In genomic region chr1:41784516-41785279, GRCh38 we compare ENCODE assay signal across 15 cellular contexts.
DNase-seq lines count a peak whose midpoint lies in the region; ATAC-seq and TF ChIP-seq lines count a peak whose summit lies in the region.
"Had no signal": no experiment of that assay in that cellular context is flagged by ENCODE, and none has a peak within 500 bp of the region (broad histone marks: within the 10 kb centered on the region; RNA-seq: fewer than 3 reads in every experiment).

No MANE protein-coding gene starts in this region.

- TF ChIP-seq RAD21 in HCT116 (IDR thresholded peaks at IDR 0.05; ENCODE audit: low read depth) (peak; percentile 17; the same call in 1 of the 2 replicates), SK-N-SH (IDR thresholded peaks at IDR 0.05; ENCODE audit: low read length) (no peak)

- TF ChIP-seq POLR2A in HCT116 (IDR thresholded peaks at IDR 0.05; ENCODE audit: borderline replicate concordance, extremely low read depth, insufficient read depth, insufficient read length) (no peak), vagina (IDR thresholded peaks at IDR 0.05) (no peak)

- no peak overlapping the region for H3K18ac ChIP-seq in trophoblast cell (ENCODE audit: low read length)

- no TSS peak for BruUV-seq in HCT116 (replicated peaks; lab: Mats Ljungman, UMichigan)

- H2AFZ ChIP-seq in HCT116 (ENCODE audit: low read depth, low read length, poor library complexity, severe bottlenecking) (no peak overlapping the region), trophoblast cell (ENCODE audit: insufficient read depth, low read length, poor library complexity) (no peak overlapping the region), SK-N-SH (ENCODE audit: low read depth) (no peak overlapping the region)

- H3K9me2 ChIP-seq in HCT116 (ENCODE audit: insufficient read depth) (no peaks in the 10 kb centered on the region), SK-N-SH (no peaks in the 10 kb centered on the region)

- H4K12ac ChIP-seq in trophoblast cell (ENCODE audit: low read depth, low read length): no peak overlapping the region

- no peaks in the 10 kb centered on the region for H3K79me1 ChIP-seq in trophoblast cell (ENCODE audit: low read length)

- intact Hi-C loops in HCT116 (cut with micrococcal nuclease): no loop called here
- intact Hi-C loops in vagina (cut with DNase I): no loop called here

- H4K91ac ChIP-seq in trophoblast cell (ENCODE audit: low read depth, low read length): no peak overlapping the region

- H3K4me3 ChIP-seq in BJ (ENCODE audit: low read depth, low read length) (no peak overlapping the region), HCT116 (replicated peaks in 1 of 2; ENCODE audit: low read depth in 1 of 2, low read length in 2 of 2) (no peak overlapping the region), trophoblast cell (ENCODE audit: low read depth, low read length) (no peak overlapping the region), SK-N-SH (ENCODE audit: low read depth in 2 of 2, low read length in 1 of 2) (no peak overlapping the region), vagina (no peak overlapping the region)

- no peak overlapping the region for H3K9ac ChIP-seq in HCT116 (ENCODE audit: low read length)
- no peak overlapping the region for H3K9ac ChIP-seq in trophoblast cell (ENCODE audit: low read length)
- H3K9ac ChIP-seq in SK-N-SH: no peak overlapping the region

- no CpG with 5 or more reads among the region's 3 CpGs for WGBS in trophoblast cell (ENCODE audit: extremely low coverage, insufficient coverage, insufficient read length)
- WGBS in SK-N-SH (ENCODE audit: low lambda C conversion rate): 87% methylated on average over 3 of the region's 3 CpGs

- H3K4me1 ChIP-seq in HCT116 (ENCODE audit: control insufficient read depth in 1 of 2, insufficient read depth in 2 of 2, low read length in 2 of 2): peaks cover 16% of the 10 kb centered on the region in 2 experiments
- H3K4me1 ChIP-seq in trophoblast cell (ENCODE audit: control insufficient read depth in 1 of 2, insufficient read depth in 2 of 2, low read length in 2 of 2): no peaks in the 10 kb centered on the region
- peaks cover 0 to 14% of the 10 kb centered on the region in 2 experiments; a peak in 2 of 4 replicates for H3K4me1 ChIP-seq in SK-N-SH (ENCODE audit: control insufficient read depth in 1 of 2, insufficient read depth in 2 of 2, low read depth in 1 of 2, low read length in 1 of 2)
- peaks cover 28% of the 10 kb centered on the region for H3K4me1 ChIP-seq in vagina
- H3K4me1 ChIP-seq: BE2C had no signal

- H3K14ac ChIP-seq in trophoblast cell (ENCODE audit: low read length): no peak overlapping the region

- DNase-seq in BJ (ENCODE audit: low read depth) (peak; percentile 37), HCT116 (ENCODE audit: low read depth, low spot score) (no peak), SKM-1 (lab: John Stamatoyannopoulos, UW; ENCODE audit: unreplicated experiment) (peak; percentile 36), fibroblast of gingiva (ENCODE audit: low read depth) (peak; percentile 65), hippocampal formation (lab: John Stamatoyannopoulos, UW) (no peak), trophoblast cell (no peak), SK-N-SH (no peak), vagina (ENCODE audit: extremely low spot score in 2 of 2) (no peak)
- DNase-seq: BE2C; central memory CD4-positive, alpha-beta T cell; DMS53; foreskin keratinocyte; immature natural killer cell; NCI-H1694 treated with DMSO at 0.1 percent for 48 hours; NCI-H446 treated with DMSO at 0.1 percent for 48 hours had no signal

- H2BK5ac ChIP-seq in trophoblast cell (ENCODE audit: low read depth, low read length, poor library complexity): no peak overlapping the region

- peaks cover 12% of the 10 kb centered on the region for H3F3A ChIP-seq in SK-N-SH (replicated peaks; ENCODE audit: insufficient read depth)

- no peak overlapping the region for H3K23ac ChIP-seq in trophoblast cell (ENCODE audit: low read length)

- H2BK12ac ChIP-seq in trophoblast cell (ENCODE audit: low read length): no peak overlapping the region

- no peak for TF ChIP-seq EP300 in SK-N-SH (IDR thresholded peaks at IDR 0.05; ENCODE audit: borderline replicate concordance in 1 of 2, low read depth in 1 of 2, low read length in 1 of 2)

- no peak overlapping the region for H3K4me2 ChIP-seq in HCT116 (ENCODE audit: low read length)
- no peak overlapping the region for H3K4me2 ChIP-seq in trophoblast cell (ENCODE audit: low read length)
- no peak overlapping the region for H3K4me2 ChIP-seq in SK-N-SH

- RAD21 ChIA-PET in HCT116 (lab: Charles Lee; ENCODE audit: low non-redundant PET in 1 of 2, low total read pairs in 2 of 2, uncharacterized antibody in 2 of 2, unreplicated experiment in 2 of 2): interaction anchor here in 1 of 2 experiments (0.6 kb wide), 1 partner anchor 104 kb away, joined by 4 read pairs; no protein-coding TSS in a partner anchor

- H3K27me3 ChIP-seq in BJ (ENCODE audit: control insufficient read depth, insufficient read depth, low read length) (no peaks in the 10 kb centered on the region), HCT116 (ENCODE audit: insufficient read depth, low read length) (no peaks in the 10 kb centered on the region), trophoblast cell (ENCODE audit: insufficient read depth, low read length) (no peaks in the 10 kb centered on the region), SK-N-SH (ENCODE audit: insufficient read depth) (no peaks in the 10 kb centered on the region), vagina (no peaks in the 10 kb centered on the region)
- H3K27me3 ChIP-seq: BE2C, foreskin keratinocyte had no signal

- H3K36me3 ChIP-seq in BJ (ENCODE audit: control insufficient read depth, insufficient read depth, low read length) (no peaks in the 10 kb centered on the region), HCT116 (ENCODE audit: control insufficient read depth in 1 of 2, insufficient read depth in 2 of 2, low read length in 2 of 2) (no peaks in the 10 kb centered on the region), trophoblast cell (ENCODE audit: control insufficient read depth in 1 of 2, insufficient read depth in 2 of 2, low read length in 2 of 2) (no peaks in the 10 kb centered on the region), SK-N-SH (replicated peaks in 1 of 2; ENCODE audit: control insufficient read depth in 1 of 2, insufficient read depth in 2 of 2, low read length in 1 of 2) (no peaks in the 10 kb centered on the region), vagina (no peaks in the 10 kb centered on the region)
- H3K36me3 ChIP-seq: BE2C had no signal

- H4K20me1 ChIP-seq in HCT116 (ENCODE audit: insufficient read depth): no peaks in the 10 kb centered on the region
- H4K20me1 ChIP-seq in SK-N-SH (ENCODE audit: insufficient read depth): no peaks in the 10 kb centered on the region

- TF ChIP-seq CTCF in BJ (IDR thresholded peaks at IDR 0.05; ENCODE audit: insufficient read depth, low read depth, low read length) (peak; percentile 16; the same call in 1 of the 2 replicates), HCT116 (IDR thresholded peaks at IDR 0.05 in 2 of 3, conservative IDR thresholded peaks at IDR 0.05 in 1 of 3; ENCODE audit: borderline replicate concordance in 1 of 3, insufficient read depth in 1 of 3, low read depth in 2 of 3, low read length in 2 of 3) (no peak), SK-N-SH (IDR thresholded peaks at IDR 0.05) (no peak), vagina (IDR thresholded peaks at IDR 0.05) (no peak)

- H2AK5ac ChIP-seq in trophoblast cell (ENCODE audit: low read length): no peak overlapping the region

- no peak overlapping the region for H4K8ac ChIP-seq in trophoblast cell (ENCODE audit: low read depth, low read length)

- no peak overlapping the region for H3K4ac ChIP-seq in trophoblast cell (ENCODE audit: low read depth, low read length)

- H3K27ac ChIP-seq in HCT116 (ENCODE audit: low read depth, low read length) (no peak overlapping the region), trophoblast cell (ENCODE audit: low read depth, low read length) (no peak overlapping the region), SK-N-SH (ENCODE audit: low read depth in 2 of 2, low read length in 1 of 2) (no peak overlapping the region), vagina (no peak overlapping the region)
- H3K27ac ChIP-seq: foreskin keratinocyte had no signal

- H2BK120ac ChIP-seq in trophoblast cell (ENCODE audit: insufficient read depth, low read length, poor library complexity): no peak overlapping the region

- ATAC-seq in HCT116: no peak
- ATAC-seq: foreskin keratinocyte had no signal

- H3K79me2 ChIP-seq in HCT116 (ENCODE audit: insufficient read depth, low read length) (no peaks in the 10 kb centered on the region), trophoblast cell (ENCODE audit: control insufficient read depth, insufficient read depth, low read length, poor library complexity) (no peaks in the 10 kb centered on the region), SK-N-SH (ENCODE audit: insufficient read depth) (no peaks in the 10 kb centered on the region)

- POLR2A ChIA-PET in BJ (lab: Charles Lee) (no interaction called here), HCT116 (lab: Charles Lee) (interaction anchor here (1.5 kb wide), 1 partner anchor 8 kb away, joined by 3 read pairs; no protein-coding TSS in a partner anchor), SK-N-SH (lab: Yijun Ruan, JAX) (no interaction called here)

- CTCF ChIA-PET in BJ (lab: Yijun Ruan, JAX) (interaction anchor here (0.6 to 1.7 kb wide), 7 partner anchors 8 to 269 kb away, joined by 3 to 5 read pairs (median 4); no protein-coding TSS in a partner anchor), HCT116 (lab: Charles Lee) (no interaction called here), SK-N-SH (lab: Yijun Ruan, JAX) (interaction anchor here (0.6 to 3.4 kb wide), 3 partner anchors 14 to 936 kb away, joined by 3 to 9 read pairs (median 7); no protein-coding TSS in a partner anchor)

- H3K9me3 ChIP-seq in HCT116 (ENCODE audit: control insufficient read depth in 1 of 2, insufficient read depth in 1 of 2, low read depth in 1 of 2, low read length in 2 of 2) (no peaks in the 10 kb centered on the region), trophoblast cell (ENCODE audit: insufficient read depth, low read depth, low read length) (no peaks in the 10 kb centered on the region), SK-N-SH (no peaks in the 10 kb centered on the region), vagina (no peaks in the 10 kb centered on the region)
- H3K9me3 ChIP-seq: BE2C had no signal

TF ChIP-seq in HCT116, 20 proteins besides CTCF, POLR2A, EP300 and RAD21 (continues in another document):
- TF ChIP-seq YY1 (IDR thresholded peaks at IDR 0.05; ENCODE audit: extremely low read depth, insufficient replicate concordance, low read depth, low read length) (no peak), EGR1 (IDR thresholded peaks at IDR 0.05; ENCODE audit: low read depth) (no peak), ELF1 (IDR thresholded peaks at IDR 0.05; ENCODE audit: borderline replicate concordance, low read depth) (no peak)

TF ChIP-seq in SK-N-SH, 30 proteins besides CTCF, POLR2A, EP300 and RAD21 (continues in another document):
- no peak for TF ChIP-seq JUND (IDR thresholded peaks at IDR 0.05)
- no peak for TF ChIP-seq ELF1 (IDR thresholded peaks at IDR 0.05)
- no peak for TF ChIP-seq TAF1 (IDR thresholded peaks at IDR 0.05; ENCODE audit: borderline replicate concordance, low read depth, low read length)
- TF ChIP-seq GABPA (IDR thresholded peaks at IDR 0.05; ENCODE audit: low read depth): no peak
- no peak for TF ChIP-seq SIN3A (IDR thresholded peaks at IDR 0.05; ENCODE audit: borderline replicate concordance, low read depth, low read length)

Comparison
In these comparisons a context has a peak if more than half of its experiments do, and no peak if none do; other contexts are left out.
1. DNase-seq: peak in BJ (single experiment), SKM-1 (single experiment) and fibroblast of gingiva (single experiment); none in HCT116 (single experiment), hippocampal formation (0 of 2), trophoblast cell (0 of 2), SK-N-SH (single experiment) and vagina (0 of 2).